22 cellular contexts compared by ENCODE assay signal in the genomic region with DNA sequence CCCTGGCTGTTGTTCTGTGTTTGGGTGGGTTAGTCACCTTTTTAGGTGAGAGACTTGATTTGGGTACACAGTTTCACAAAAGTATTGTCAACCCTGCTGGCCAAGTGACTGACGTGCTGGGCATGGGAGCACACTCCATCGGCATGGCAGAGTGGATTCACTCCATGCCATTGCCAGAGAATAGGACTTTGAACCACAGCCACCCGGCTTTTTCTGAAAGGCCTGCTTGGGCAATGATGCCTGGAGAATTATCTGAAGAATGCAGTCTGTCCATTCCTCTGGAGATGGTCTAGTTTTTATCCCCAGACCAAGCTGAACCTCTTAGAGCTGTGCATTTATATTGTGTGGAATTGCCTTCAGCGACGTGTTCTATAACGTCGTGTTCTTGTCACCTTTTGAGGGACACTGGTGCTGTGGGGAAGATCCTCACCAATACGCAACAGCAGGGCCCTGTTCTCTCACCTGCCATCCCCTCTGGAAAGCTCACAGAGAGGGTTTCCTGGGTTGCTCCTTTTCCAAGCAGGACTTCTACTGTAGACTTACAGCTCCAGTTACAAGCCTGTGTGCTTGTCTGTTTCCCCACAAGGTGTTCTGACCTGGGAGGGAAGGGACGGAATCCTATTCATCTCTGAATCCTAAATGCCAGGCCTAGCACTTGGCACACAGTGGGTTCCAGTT.
A peak's percentile ranks its signal among the peaks of the same experiment; 100 is the strongest.
DNase-seq lines count a peak whose midpoint lies in the region; ATAC-seq and TF ChIP-seq lines count a peak whose summit lies in the region.
"Had no signal": no experiment of that assay in that cellular context is flagged by ENCODE, and none has a peak within 500 bp of the region (broad histone marks: within the 10 kb centered on the region; RNA-seq: fewer than 3 reads in every experiment).

No MANE protein-coding gene starts in this region.

- no peak overlapping the region for H2BK120ac ChIP-seq in mesenchymal stem cell (ENCODE audit: low read depth, low read length)

- no peak for DNase-seq in cardiac muscle cell (ENCODE audit: low read depth in 1 of 2, low spot score in 1 of 2)
- DNase-seq in left ventricle myocardium inferior = no peak
- DNase-seq in coronary artery (ENCODE audit: low spot score) = no peak
- no peak for DNase-seq in mesenchymal stem cell
- DNase-seq in hepatic stellate cell (ENCODE audit: low spot score) = no peak
- DNase-seq in RKO (ENCODE audit: low spot score) = no peak
- DNase-seq in NCI-H128 (lab: John Stamatoyannopoulos, UW; ENCODE audit: unreplicated experiment) = no peak
- DNase-seq: activated CD4-positive, CD25-positive, alpha-beta regulatory T cell treated with anti-CD3 and anti-CD28 coated beads, Interleukin-2, amount 50 U/mL, for 72 hours; activated naive CD4-positive, alpha-beta T cell treated with anti-CD3 and anti-CD28 coated beads for 36 hours; activated T-cell treated with anti-CD3 and anti-CD28 coated beads, Interleukin-2, amount 50 U/mL, for 4 hours; amygdala; C1 segment of cervical spinal cord; caudate nucleus; heart right ventricle; IMR-90; lower lobe of right lung; occipital lobe; stimulated activated CD4-positive, alpha-beta T cell treated with anti-CD3 and anti-CD28 coated beads, Interleukin-12 subunit alpha, Interleukin-12 subunit beta, amount 100 ng/mL, for 4 hours; upper lobe of left lung had no signal

- no peak overlapping the region for H3K18ac ChIP-seq in mesenchymal stem cell (ENCODE audit: low read depth in 1 of 2, low read length in 2 of 2)

- no peak for ATAC-seq in GM21381 (IDR thresholded peaks at IDR 0.05; ENCODE audit: unreplicated experiment)
- ATAC-seq: activated T-cell treated with anti-CD3 and anti-CD28 coated beads, Interleukin-2, amount 50 U/mL, for 4 hours; GM23338; heart right ventricle; lower lobe of right lung had no signal

- 83% methylated on average over 9 of the region's 9 CpGs for WGBS in mesenchymal stem cell

- H3K9me3 ChIP-seq in cardiac muscle cell (ENCODE audit: low read depth) (no peaks in the 10 kb centered on the region), left ventricle myocardium inferior (replicated peaks) (no peaks in the 10 kb centered on the region), mesenchymal stem cell (ENCODE audit: control insufficient read depth, low read length) (no peaks in the 10 kb centered on the region)
- H3K9me3 ChIP-seq: heart right ventricle, lower lobe of right lung, upper lobe of left lung had no signal

- H2AFZ ChIP-seq in mesenchymal stem cell (ENCODE audit: low read depth, low read length) = no peak overlapping the region
- H2AFZ ChIP-seq: GM23338 had no signal

- H3K9ac ChIP-seq in mesenchymal stem cell (ENCODE audit: low read length) = no peak overlapping the region

- no peaks in the 10 kb centered on the region for H3K36me3 ChIP-seq in cardiac muscle cell
- no peaks in the 10 kb centered on the region for H3K36me3 ChIP-seq in left ventricle myocardium inferior
- H3K36me3 ChIP-seq in mesenchymal stem cell (ENCODE audit: control insufficient read depth in 1 of 2, insufficient read depth in 2 of 2, low read depth in 1 of 2, low read length in 2 of 2) = peaks cover 21 to 25% of the 10 kb centered on the region in 2 experiments
- H3K36me3 ChIP-seq: lower lobe of right lung had no signal

- no peak overlapping the region for H3K23ac ChIP-seq in mesenchymal stem cell (ENCODE audit: low read length in 2 of 2)

- peak overlapping the region; percentile 29 for H4K8ac ChIP-seq in mesenchymal stem cell (ENCODE audit: low read length)

- no peak overlapping the region for H3K4me3 ChIP-seq in cardiac muscle cell
- no peak overlapping the region for H3K4me3 ChIP-seq in left ventricle myocardium inferior
- no peak overlapping the region for H3K4me3 ChIP-seq in coronary artery
- H3K4me3 ChIP-seq in mesenchymal stem cell (ENCODE audit: insufficient read depth in 1 of 2, low read depth in 1 of 2, low read length in 2 of 2) = no peak overlapping the region
- H3K4me3 ChIP-seq: GM23338, heart right ventricle, lower lobe of right lung, upper lobe of left lung had no signal

- TF ChIP-seq CTCF in cardiac muscle cell (IDR thresholded peaks at IDR 0.05; ENCODE audit: low read depth, low read length) (no peak), left ventricle myocardium inferior (IDR thresholded peaks at IDR 0.05; ENCODE audit: borderline replicate concordance) (no peak), coronary artery (IDR thresholded peaks at IDR 0.05) (no peak)

- no peak overlapping the region for H3K14ac ChIP-seq in mesenchymal stem cell (ENCODE audit: low read length in 2 of 2)

- peak overlapping the region in 1 of 2 experiments; percentile 70 for H2BK12ac ChIP-seq in mesenchymal stem cell (ENCODE audit: low read length in 2 of 2)

- H3K27me3 ChIP-seq in cardiac muscle cell (no peaks in the 10 kb centered on the region), left ventricle myocardium inferior (ENCODE audit: low read depth) (no peaks in the 10 kb centered on the region), mesenchymal stem cell (ENCODE audit: control insufficient read depth in 1 of 2, insufficient read depth in 1 of 2, low read length in 2 of 2) (no peaks in the 10 kb centered on the region)
- H3K27me3 ChIP-seq: heart right ventricle, upper lobe of left lung had no signal

- H2BK15ac ChIP-seq in mesenchymal stem cell (ENCODE audit: low read depth, poor library complexity, severe bottlenecking) = peak overlapping the region; percentile 8

- peak overlapping the region; percentile 36 for H4K91ac ChIP-seq in mesenchymal stem cell (ENCODE audit: low read length)

- H3K27ac ChIP-seq in cardiac muscle cell = peak overlapping the region; percentile 90
- H3K27ac ChIP-seq in left ventricle myocardium inferior (replicated peaks) = no peak overlapping the region
- peak overlapping the region; percentile 30 to 72 for H3K27ac ChIP-seq in coronary artery
- peak overlapping the region; percentile 48 for H3K27ac ChIP-seq in mesenchymal stem cell (ENCODE audit: low read length, poor library complexity, severe bottlenecking)
- H3K27ac ChIP-seq: HL-60, lower lobe of right lung, upper lobe of left lung had no signal

- H2AK5ac ChIP-seq in mesenchymal stem cell (ENCODE audit: low read length, severe bottlenecking) = peak overlapping the region; percentile 90

- no peak overlapping the region for H3K4me2 ChIP-seq in mesenchymal stem cell (ENCODE audit: low read length, poor library complexity, severe bottlenecking)
- H3K4me2 ChIP-seq: GM23338 had no signal

- intact Hi-C loops in left ventricle myocardium inferior (cut with micrococcal nuclease) = no loop called here

- peak overlapping the region in 1 of 2 experiments; percentile 31 for H3K4ac ChIP-seq in mesenchymal stem cell (ENCODE audit: low read depth in 1 of 2, low read length in 2 of 2)

- H3K79me1 ChIP-seq in mesenchymal stem cell (replicated peaks; ENCODE audit: low read length, poor library complexity, severe bottlenecking) = peaks cover 13% of the 10 kb centered on the region

- H2BK5ac ChIP-seq in mesenchymal stem cell (ENCODE audit: low read depth, low read length, poor library complexity, severe bottlenecking) = no peak overlapping the region

- H3K4me1 ChIP-seq in cardiac muscle cell (ENCODE audit: low read depth) (peaks cover 53% of the 10 kb centered on the region), left ventricle myocardium inferior (peaks cover 20% of the 10 kb centered on the region), mesenchymal stem cell (ENCODE audit: control insufficient read depth, insufficient read depth, low read depth, low read length) (peaks cover 21% of the 10 kb centered on the region)
- H3K4me1 ChIP-seq: lower lobe of right lung, upper lobe of left lung had no signal
